In the genomic region with DNA sequence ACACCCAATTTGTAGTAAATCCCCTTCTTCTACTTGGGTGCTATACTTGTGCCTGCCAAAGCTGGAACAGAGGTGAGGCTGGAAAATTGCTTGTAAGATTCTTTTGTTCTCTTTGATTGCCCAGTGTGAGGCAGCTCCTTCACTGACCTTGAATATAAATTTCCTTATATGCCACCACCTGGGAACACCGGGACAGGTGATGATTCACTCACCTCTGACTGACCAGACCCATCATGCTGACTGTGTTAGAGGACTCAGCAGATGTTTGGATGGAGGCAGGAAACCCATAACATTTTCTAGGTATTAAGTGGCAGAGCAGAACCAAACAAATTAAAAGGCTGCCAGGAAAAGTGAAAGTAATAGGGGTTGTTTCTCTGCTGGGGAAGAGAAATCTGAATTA, we compare ENCODE assay signal across 17 cellular contexts.
"Had no signal": no experiment of that assay in that cellular context is flagged by ENCODE, and none has a peak within 500 bp of the region (broad histone marks: within the 10 kb centered on the region; RNA-seq: fewer than 3 reads in every experiment).

No MANE protein-coding gene starts in this region.

- H3K27ac Mint-ChIP-seq: activated CD8-positive, alpha-beta memory T cell treated with anti-CD3 and anti-CD28 coated beads, Interleukin-2, amount 10 ng/mL, durations not matched to agents 7 days and 5 days; activated naive CD4-positive, alpha-beta T cell treated with anti-CD3 and anti-CD28 coated beads, Interleukin-2, amount 50 U/mL, for 72 hours; activated T-cell treated with anti-CD3 and anti-CD28 coated beads, Interleukin-2, amount 50 U/mL, for 24 hours; effector memory CD8-positive, alpha-beta T cell; T-helper 2 cell treated with Interferon-gamma antibody and Interleukin-4, amounts not matched to agents 5 μg/mL and 100 μg/mL, for 36 hours had no signal

- H3K9me3 Mint-ChIP-seq: activated T-cell treated with anti-CD3 and anti-CD28 coated beads, Interleukin-2, amount 50 U/mL, for 24 hours; effector memory CD8-positive, alpha-beta T cell; T-helper 2 cell treated with Interferon-gamma antibody and Interleukin-4, amounts not matched to agents 5 μg/mL and 100 μg/mL, for 36 hours had no signal

- ATAC-seq: activated CD8-positive, alpha-beta memory T cell treated with anti-CD3 and anti-CD28 coated beads, Interleukin-2, amount 10 ng/mL, durations not matched to agents 7 days and 5 days; activated naive CD4-positive, alpha-beta T cell treated with anti-CD3 and anti-CD28 coated beads, Interleukin-2, amount 50 U/mL, for 72 hours; body of pancreas; effector memory CD8-positive, alpha-beta T cell; left ventricle myocardium superior had no signal

- H3K27me3 Mint-ChIP-seq: effector memory CD8-positive, alpha-beta T cell had no signal

- H3K36me3 ChIP-seq: sigmoid colon, upper lobe of left lung had no signal

- DNase-seq: activated CD4-positive, alpha-beta T cell treated with anti-CD3 and anti-CD28 coated beads, Interleukin-2, amount 50 U/mL, for 4 hours; activated CD4-positive, CD25-positive, alpha-beta regulatory T cell treated with anti-CD3 and anti-CD28 coated beads, Interleukin-2, amount 50 U/mL, for 72 hours; activated CD8-positive, alpha-beta memory T cell treated with anti-CD3 and anti-CD28 coated beads, Interleukin-2, amount 10 ng/mL, durations not matched to agents 7 days and 5 days; activated effector memory CD4-positive, alpha-beta T cell treated with anti-CD3 and anti-CD28 coated beads, Interleukin-2, amount 50 U/mL, for 16 hours; activated T-cell treated with anti-CD3 and anti-CD28 coated beads, Interleukin-2, amount 50 U/mL, for 24 hours; amniotic stem cell; body of pancreas; effector memory CD8-positive, alpha-beta T cell; hypothalamus; left ventricle myocardium superior; mesendoderm; sigmoid colon; stimulated activated CD4-positive, alpha-beta T cell treated with anti-CD3 and anti-CD28 coated beads, Interleukin-2, amount 100 ng/mL, for 24 hours; stimulated activated naive CD4-positive, alpha-beta T cell treated with Interleukin-2 at 50 U/mL for 16 hours; upper lobe of left lung had no signal

- H3K36me3 Mint-ChIP-seq: activated CD8-positive, alpha-beta memory T cell treated with anti-CD3 and anti-CD28 coated beads, Interleukin-2, amount 10 ng/mL, durations not matched to agents 7 days and 5 days; activated naive CD4-positive, alpha-beta T cell treated with anti-CD3 and anti-CD28 coated beads, Interleukin-2, amount 50 U/mL, for 72 hours had no signal

- H3K27me3 ChIP-seq: body of pancreas, sigmoid colon, upper lobe of left lung had no signal

- H3K4me3 Mint-ChIP-seq: activated CD8-positive, alpha-beta memory T cell treated with anti-CD3 and anti-CD28 coated beads, Interleukin-2, amount 10 ng/mL, durations not matched to agents 7 days and 5 days; activated T-cell treated with anti-CD3 and anti-CD28 coated beads, Interleukin-2, amount 50 U/mL, for 24 hours; effector memory CD8-positive, alpha-beta T cell; T-helper 2 cell treated with Interferon-gamma antibody and Interleukin-4, amounts not matched to agents 5 μg/mL and 100 μg/mL, for 36 hours had no signal

- H3K4me3 ChIP-seq: body of pancreas, sigmoid colon, upper lobe of left lung had no signal

- H3K4me1 ChIP-seq: body of pancreas, sigmoid colon, upper lobe of left lung had no signal

- H3K27ac ChIP-seq: body of pancreas, sigmoid colon, upper lobe of left lung had no signal

- H3K9me3 ChIP-seq: body of pancreas, sigmoid colon, upper lobe of left lung had no signal
